16 cellular contexts compared by ENCODE assay signal in genomic region chr12:19453961-19454360, GRCh38.
"Had no signal": no experiment of that assay in that cellular context is flagged by ENCODE, and none has a peak within 500 bp of the region (broad histone marks: within the 10 kb centered on the region; RNA-seq: fewer than 3 reads in every experiment).

No MANE protein-coding gene starts in this region.

- H3K27ac Mint-ChIP-seq: activated B cell treated with CpG ODN at 0.5 μM for 24 hours; activated CD4-positive, alpha-beta T cell treated with anti-CD3 and anti-CD28 coated beads, Interleukin-2, amount 10 ng/mL, durations not matched to agents 24 days and 14 days; progenitor cell of endocrine pancreas; T-helper 1 cell treated with Interleukin-12 subunit alpha and Interleukin-12 subunit beta and Interleukin-4 antibody, amounts not matched to agents 30 μg/mL and 1 μg/mL, for 36 hours; type B pancreatic cell had no signal

- H3K27me3 Mint-ChIP-seq: activated B cell treated with CpG ODN at 0.5 μM for 24 hours; activated CD4-positive, alpha-beta T cell treated with anti-CD3 and anti-CD28 coated beads, Interleukin-2, amount 10 ng/mL, durations not matched to agents 24 days and 14 days; progenitor cell of endocrine pancreas; type B pancreatic cell had no signal

- H3K4me3 Mint-ChIP-seq: activated B cell treated with CpG ODN at 0.5 μM for 24 hours; activated CD4-positive, alpha-beta T cell treated with anti-CD3 and anti-CD28 coated beads, Interleukin-2, amount 10 ng/mL, durations not matched to agents 24 days and 14 days; T-helper 1 cell treated with Interleukin-12 subunit alpha and Interleukin-12 subunit beta and Interleukin-4 antibody, amounts not matched to agents 30 μg/mL and 1 μg/mL, for 36 hours; type B pancreatic cell had no signal

- H3K4me1 ChIP-seq: colonic mucosa had no signal

- H3K4me2 ChIP-seq: hepatocyte had no signal

- H3K9me3 ChIP-seq: colonic mucosa had no signal

- H3K27me3 ChIP-seq: colonic mucosa, hepatocyte had no signal

- H3K9me3 Mint-ChIP-seq: activated B cell treated with CpG ODN at 0.5 μM for 24 hours; activated CD4-positive, alpha-beta T cell treated with anti-CD3 and anti-CD28 coated beads, Interleukin-2, amount 10 ng/mL, durations not matched to agents 24 days and 14 days; T-helper 1 cell treated with Interleukin-12 subunit alpha and Interleukin-12 subunit beta and Interleukin-4 antibody, amounts not matched to agents 30 μg/mL and 1 μg/mL, for 36 hours had no signal

- H3K4me3 ChIP-seq: colonic mucosa, hepatocyte had no signal

- DNase-seq: activated B cell treated with CpG ODN at 0.5 μM for 24 hours; activated CD4-positive, alpha-beta T cell treated with anti-CD3 and anti-CD28 coated beads, Interleukin-2, amount 10 ng/mL, durations not matched to agents 24 days and 14 days; activated T-cell treated with anti-CD3 and anti-CD28 coated beads, Interleukin-2, amount 50 U/mL, for 1 hour; colonic mucosa; kidney glomerular epithelial cell; mesendoderm; occipital lobe; right cardiac atrium; stimulated activated CD4-positive, alpha-beta T cell treated with anti-CD3 and anti-CD28 coated beads, Interleukin-1b, Interleukin-23, amount 100 ng/mL, for 48 hours; stimulated activated naive CD4-positive, alpha-beta T cell; substantia nigra had no signal

- H3K27ac ChIP-seq: colonic mucosa, epithelial cell of prostate, hepatocyte had no signal

- H3K36me3 ChIP-seq: colonic mucosa had no signal

- H2AFZ ChIP-seq: hepatocyte had no signal

- ATAC-seq: right cardiac atrium had no signal
